ENCODE assay signal across 10 cellular contexts in the genomic region with DNA sequence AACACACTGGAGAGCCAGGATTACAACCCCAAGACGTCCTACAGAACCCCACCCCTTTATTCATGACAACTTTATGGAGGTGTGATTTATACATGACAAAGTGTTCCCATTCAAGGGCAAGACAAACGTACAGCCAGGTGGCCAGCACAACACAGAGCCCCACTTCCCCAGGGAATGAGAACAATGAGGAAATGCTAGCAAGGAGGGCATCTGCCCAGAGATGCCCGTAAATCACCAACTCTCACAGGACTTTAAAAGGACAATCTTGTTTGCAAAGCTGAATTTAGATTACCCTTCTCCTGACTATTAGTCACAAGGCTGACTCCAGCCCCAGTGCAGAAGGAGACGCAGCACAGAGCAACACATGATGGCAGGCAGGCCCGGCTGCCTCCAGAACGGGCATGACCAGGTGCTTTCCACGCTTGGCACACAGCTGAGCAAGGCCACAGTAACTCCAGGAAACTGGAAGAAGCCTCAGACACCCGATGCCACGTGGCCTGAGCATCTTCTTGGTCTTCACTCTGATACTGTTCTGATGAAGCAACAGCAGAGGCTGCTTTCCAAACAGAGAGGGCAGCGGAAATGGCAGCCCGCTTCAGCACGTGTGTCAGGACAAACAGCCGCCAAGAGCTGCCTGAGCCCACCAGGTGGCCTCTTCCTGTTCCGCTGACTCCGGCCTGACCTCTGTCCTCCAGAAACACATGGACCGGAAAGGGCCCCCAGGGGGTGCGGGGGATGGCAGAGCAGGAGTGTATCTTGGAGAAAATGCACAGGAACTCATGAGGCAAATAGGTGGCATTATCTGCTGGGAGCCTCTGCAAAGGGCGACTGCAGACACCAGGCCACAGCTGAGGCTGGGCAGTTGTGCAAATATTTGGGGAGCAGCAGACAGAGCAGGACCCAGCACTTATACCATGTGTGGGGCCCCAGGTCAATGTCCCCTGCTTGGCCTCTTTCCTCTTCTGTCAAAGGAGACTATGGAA. TPM values are rescaled to one million over a fixed set of nuclear protein-coding genes. Genes with fewer than 3 reads are reported as not detected.
DNase-seq lines count a peak whose midpoint lies in the region; ATAC-seq and TF ChIP-seq lines count a peak whose summit lies in the region.
"Had no signal": no experiment of that assay in that cellular context is flagged by ENCODE, and none has a peak within 500 bp of the region (broad histone marks: within the 10 kb centered on the region; RNA-seq: fewer than 3 reads in every experiment).

No MANE protein-coding gene starts in this region.

- H3K4me1 ChIP-seq in BLaER1 (peaks cover 77% of the 10 kb centered on the region), mesodermal cell (ENCODE audit: control insufficient read depth, insufficient read depth, low read length, poor library complexity, severe bottlenecking) (peaks cover 20% of the 10 kb centered on the region)

- H3K36me3 Mint-ChIP-seq in activated T-cell treated with anti-CD3 and anti-CD28 coated beads, Interleukin-2, amount 50 U/mL, for 4 hours (ENCODE audit: insufficient read depth) = no peaks in the 10 kb centered on the region
- H3K36me3 Mint-ChIP-seq in T-helper 2 cell treated with Interferon-gamma antibody and Interleukin-4, amounts not matched to agents 5 μg/mL and 100 μg/mL, for 36 hours (ENCODE audit: low read depth) = no peaks in the 10 kb centered on the region

- in situ Hi-C loops in astrocyte of the spinal cord (cut with HindIII; ENCODE audit: low sequenced_read_pairs) = no loop called here

- H3K9me3 Mint-ChIP-seq in activated T-cell treated with anti-CD3 and anti-CD28 coated beads, Interleukin-2, amount 50 U/mL, for 4 hours = no peaks in the 10 kb centered on the region
- H3K9me3 Mint-ChIP-seq in T-helper 2 cell treated with Interferon-gamma antibody and Interleukin-4, amounts not matched to agents 5 μg/mL and 100 μg/mL, for 36 hours = no peaks in the 10 kb centered on the region

- peak; percentile 64 for DNase-seq in NCI-H1092 (lab: John Stamatoyannopoulos, UW)
- peak; percentile 64 for DNase-seq in astrocyte of the spinal cord (ENCODE audit: low read depth, low spot score)
- DNase-seq in activated T-cell treated with anti-CD3 and anti-CD28 coated beads, Interleukin-2, amount 50 U/mL, for 4 hours = no peak
- DNase-seq in RKO (ENCODE audit: low spot score) = no peak
- DNase-seq in T-helper 2 cell treated with Interferon-gamma antibody and Interleukin-4, amounts not matched to agents 5 μg/mL and 100 μg/mL, for 36 hours (ENCODE audit: low spot score) = no peak
- DNase-seq: activated CD4-positive, alpha-beta T cell treated with anti-CD3 and anti-CD28 coated beads for 36 hours; MM.1S had no signal

- H3K4me3 Mint-ChIP-seq in activated T-cell treated with anti-CD3 and anti-CD28 coated beads, Interleukin-2, amount 50 U/mL, for 4 hours = no peak overlapping the region
- no peak overlapping the region for H3K4me3 Mint-ChIP-seq in T-helper 2 cell treated with Interferon-gamma antibody and Interleukin-4, amounts not matched to agents 5 μg/mL and 100 μg/mL, for 36 hours
- H3K4me3 Mint-ChIP-seq: activated CD4-positive, alpha-beta T cell treated with anti-CD3 and anti-CD28 coated beads for 36 hours had no signal

- ATAC-seq in HG03439 (IDR thresholded peaks at IDR 0.05; ENCODE audit: unreplicated experiment) = no peak
- no peak for ATAC-seq in activated T-cell treated with anti-CD3 and anti-CD28 coated beads, Interleukin-2, amount 50 U/mL, for 4 hours
- ATAC-seq: activated CD4-positive, alpha-beta T cell treated with anti-CD3 and anti-CD28 coated beads for 36 hours had no signal

- no peaks in the 10 kb centered on the region for H4K20me1 ChIP-seq in BLaER1

- H3K9me3 ChIP-seq in BLaER1 (no peaks in the 10 kb centered on the region), mesodermal cell (ENCODE audit: control insufficient read depth, low read length) (no peaks in the 10 kb centered on the region)

- H3K27me3 ChIP-seq in BLaER1 = no peaks in the 10 kb centered on the region

- 62 to 70% methylated on average over 13 to 15 of the region's 18 CpGs for WGBS in mesodermal cell (ENCODE audit: insufficient coverage in 2 of 2), 2 experiments

- H3K27ac Mint-ChIP-seq in T-helper 2 cell treated with Interferon-gamma antibody and Interleukin-4, amounts not matched to agents 5 μg/mL and 100 μg/mL, for 36 hours = no peak overlapping the region
- H3K27ac Mint-ChIP-seq: activated CD4-positive, alpha-beta T cell treated with anti-CD3 and anti-CD28 coated beads for 36 hours had no signal

- H3K27ac ChIP-seq in BLaER1 (peak overlapping the region; percentile 31; the same call in 1 of the 2 replicates), mesodermal cell (ENCODE audit: low read depth, low read length, severe bottlenecking) (peak overlapping the region; percentile 46)

- H3K4me1 Mint-ChIP-seq in activated T-cell treated with anti-CD3 and anti-CD28 coated beads, Interleukin-2, amount 50 U/mL, for 4 hours (ENCODE audit: low read depth) = no peaks in the 10 kb centered on the region
- H3K4me1 Mint-ChIP-seq in T-helper 2 cell treated with Interferon-gamma antibody and Interleukin-4, amounts not matched to agents 5 μg/mL and 100 μg/mL, for 36 hours (ENCODE audit: low read depth) = no peaks in the 10 kb centered on the region
- H3K4me1 Mint-ChIP-seq: activated CD4-positive, alpha-beta T cell treated with anti-CD3 and anti-CD28 coated beads for 36 hours had no signal

- no peaks in the 10 kb centered on the region for H3K36me3 ChIP-seq in BLaER1
- no peaks in the 10 kb centered on the region for H3K36me3 ChIP-seq in mesodermal cell (ENCODE audit: control insufficient read depth, insufficient read depth, low read length)

- H3K9ac ChIP-seq in BLaER1 = no peak overlapping the region

- peaks cover 36% of the 10 kb centered on the region for H3K27me3 Mint-ChIP-seq in activated T-cell treated with anti-CD3 and anti-CD28 coated beads, Interleukin-2, amount 50 U/mL, for 4 hours (ENCODE audit: low read depth)
- H3K27me3 Mint-ChIP-seq in T-helper 2 cell treated with Interferon-gamma antibody and Interleukin-4, amounts not matched to agents 5 μg/mL and 100 μg/mL, for 36 hours (ENCODE audit: low read depth) = peaks cover 29% of the 10 kb centered on the region

- no peak for TF ChIP-seq CTCF in astrocyte of the spinal cord (IDR thresholded peaks at IDR 0.05; ENCODE audit: low read depth, low read length)

- H3K4me3 ChIP-seq in BLaER1 = no peak overlapping the region
- H3K4me3 ChIP-seq in astrocyte of the spinal cord (ENCODE audit: low read depth, low read length) = no peak overlapping the region
- no peak overlapping the region for H3K4me3 ChIP-seq in mesodermal cell (ENCODE audit: extremely low read depth, insufficient read depth, low read length, poor library complexity, severe bottlenecking)

- peak overlapping the region; percentile 78 for H3K4me2 ChIP-seq in BLaER1

RNA-seq across cellular contexts. Expression of a gene that starts 51.3 kb away (rescaled TPM):
- 10.1 TPM for polyA plus RNA-seq in mesodermal cell (2013, experiment 1 of 2)
- 9.2 TPM for polyA plus RNA-seq in mesodermal cell (2013, experiment 2 of 2)
- under 1 TPM; 0.10 to 0.16 (median 0.11) TPM for total RNA-seq in activated T-cell treated with anti-CD3 and anti-CD28 coated beads, Interleukin-2, amount 50 U/mL, for 4 hours
- total RNA-seq: activated CD4-positive, alpha-beta T cell treated with anti-CD3 and anti-CD28 coated beads for 36 hours had no signal

Comparison
In these comparisons a context has a peak if more than half of its experiments do, and no peak if none do; other contexts are left out.
1. DNase-seq: peak in NCI-H1092 (single experiment) and astrocyte of the spinal cord (single experiment); none in activated T-cell treated with anti-CD3 and anti-CD28 coated beads, Interleukin-2, amount 50 U/mL, for 4 hours (single experiment), RKO (single experiment) and T-helper 2 cell treated with Interferon-gamma antibody and Interleukin-4, amounts not matched to agents 5 μg/mL and 100 μg/mL, for 36 hours (single experiment).